Comparison of ENCODE assay signal across 1 cellular context in genomic region chr2:229693845-229694244, GRCh38. TPM values are rescaled to one million over a fixed set of nuclear protein-coding genes. Genes with fewer than 3 reads are reported as not detected.
"Had no signal": no experiment of that assay in that cellular context is flagged by ENCODE, and none has a peak within 500 bp of the region (broad histone marks: within the 10 kb centered on the region; RNA-seq: fewer than 3 reads in every experiment).

No MANE protein-coding gene starts in this region.

RNA-seq across cellular contexts. Expression of gene DNER, which starts 20.5 kb away (rescaled TPM):
- total RNA-seq: OCI-LY7 had no signal
